13 cellular contexts compared by ENCODE assay signal in the genomic region with DNA sequence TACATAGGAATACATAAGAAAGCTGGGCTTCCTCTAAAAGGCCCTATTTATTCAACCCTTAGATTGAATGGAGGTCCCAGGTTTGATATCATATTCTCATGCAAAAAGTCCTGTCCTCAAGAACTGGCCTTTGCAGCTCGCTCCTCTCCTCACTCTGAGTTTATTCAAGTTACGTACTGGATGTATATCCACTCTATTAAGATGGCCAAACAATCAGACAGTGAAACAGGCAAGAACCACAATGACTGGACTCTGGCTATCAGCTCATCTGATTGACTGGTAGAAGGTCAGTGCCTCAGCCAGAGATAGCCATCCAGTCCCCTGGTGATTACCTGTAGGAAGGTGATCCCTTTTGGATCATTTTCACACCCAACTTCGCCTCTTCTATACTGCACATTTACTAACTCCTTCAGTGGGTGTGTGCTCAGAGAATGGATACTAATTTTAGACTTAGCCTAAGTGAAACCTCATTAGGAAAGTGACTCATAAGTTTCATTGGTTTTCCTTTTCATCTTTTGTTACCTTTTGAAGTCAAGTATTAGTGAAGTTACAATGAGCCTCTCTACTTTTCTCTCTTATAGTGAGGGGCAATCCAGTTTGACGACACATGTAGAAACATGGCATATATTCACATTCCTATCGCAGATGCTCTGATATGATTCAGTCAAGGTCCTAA.
DNase-seq lines count a peak whose midpoint lies in the region; ATAC-seq and TF ChIP-seq lines count a peak whose summit lies in the region.
"Had no signal": no experiment of that assay in that cellular context is flagged by ENCODE, and none has a peak within 500 bp of the region (broad histone marks: within the 10 kb centered on the region; RNA-seq: fewer than 3 reads in every experiment).

No MANE protein-coding gene starts in this region.

- no peak overlapping the region for H3K4me3 Mint-ChIP-seq in activated CD8-positive, alpha-beta T cell treated with anti-CD3 and anti-CD28 coated beads for 36 hours
- no peak overlapping the region for H3K4me3 Mint-ChIP-seq in activated CD8-positive, alpha-beta T cell treated with anti-CD3 and anti-CD28 coated beads, Interleukin-2, amount 10 ng/mL, durations not matched to agents 7 days and 5 days
- H3K4me3 Mint-ChIP-seq: endodermal cell had no signal

- DNase-seq in activated CD8-positive, alpha-beta T cell treated with anti-CD3 and anti-CD28 coated beads for 36 hours, result no peak
- no peak for DNase-seq in activated CD8-positive, alpha-beta T cell treated with anti-CD3 and anti-CD28 coated beads, Interleukin-2, amount 10 ng/mL, durations not matched to agents 7 days and 5 days
- peak; percentile 42 for DNase-seq in renal cortical epithelial cell (ENCODE audit: low read depth)
- DNase-seq in NCI-H187 (lab: John Stamatoyannopoulos, UW), result no peak
- DNase-seq in NCI-H2107 treated with DMSO at 0.1 percent for 48 hours (lab: John Stamatoyannopoulos, UW; ENCODE audit: unreplicated experiment), result no peak
- DNase-seq in NCI-H1092 treated with DMSO at 0.1 percent for 48 hours (lab: John Stamatoyannopoulos, UW), result no peak
- DNase-seq: activated naive CD4-positive, alpha-beta T cell; endodermal cell; NCI-H69; stimulated activated CD4-positive, alpha-beta T cell treated with anti-CD3 and anti-CD28 coated beads, Interleukin-4, amount 100 ng/mL, for 24 hours; T1000 had no signal

- POLR2A ChIA-PET in activated CD8-positive, alpha-beta T cell treated with anti-CD3 and anti-CD28 coated beads for 36 hours (lab: Charles Lee), result no interaction called here
- POLR2A ChIA-PET in activated CD8-positive, alpha-beta T cell treated with anti-CD3 and anti-CD28 coated beads, Interleukin-2, amount 10 ng/mL, durations not matched to agents 7 days and 5 days (lab: Charles Lee), result no interaction called here

- no peak for TF ChIP-seq CTCF in activated CD8-positive, alpha-beta T cell treated with anti-CD3 and anti-CD28 coated beads for 36 hours (IDR thresholded peaks at IDR 0.05)

- no peak overlapping the region for H3K27ac Mint-ChIP-seq in activated CD8-positive, alpha-beta T cell treated with anti-CD3 and anti-CD28 coated beads for 36 hours
- no peak overlapping the region for H3K27ac Mint-ChIP-seq in activated CD8-positive, alpha-beta T cell treated with anti-CD3 and anti-CD28 coated beads, Interleukin-2, amount 10 ng/mL, durations not matched to agents 7 days and 5 days
- H3K27ac Mint-ChIP-seq: endodermal cell had no signal

- intact Hi-C loops in activated CD8-positive, alpha-beta T cell treated with anti-CD3 and anti-CD28 coated beads for 36 hours (cut with micrococcal nuclease), result no loop called here

- H3K9me3 Mint-ChIP-seq in activated CD8-positive, alpha-beta T cell treated with anti-CD3 and anti-CD28 coated beads for 36 hours, result no peaks in the 10 kb centered on the region
- no peaks in the 10 kb centered on the region for H3K9me3 Mint-ChIP-seq in activated CD8-positive, alpha-beta T cell treated with anti-CD3 and anti-CD28 coated beads, Interleukin-2, amount 10 ng/mL, durations not matched to agents 7 days and 5 days (ENCODE audit: insufficient read depth)
- H3K9me3 Mint-ChIP-seq: endodermal cell had no signal

- ATAC-seq in activated CD8-positive, alpha-beta T cell treated with anti-CD3 and anti-CD28 coated beads for 36 hours, result peak; percentile 83
- no peak for ATAC-seq in activated CD8-positive, alpha-beta T cell treated with anti-CD3 and anti-CD28 coated beads, Interleukin-2, amount 10 ng/mL, durations not matched to agents 7 days and 5 days
- peak; percentile 94 for ATAC-seq in GM21717 (IDR thresholded peaks at IDR 0.05; ENCODE audit: unreplicated experiment)
- peak; percentile 86 for ATAC-seq in HG03354 (IDR thresholded peaks at IDR 0.05; ENCODE audit: poor library complexity, severe bottlenecking, unreplicated experiment)

- CTCF ChIA-PET in activated CD8-positive, alpha-beta T cell treated with anti-CD3 and anti-CD28 coated beads for 36 hours (lab: Charles Lee), result no interaction called here
- CTCF ChIA-PET in activated CD8-positive, alpha-beta T cell treated with anti-CD3 and anti-CD28 coated beads, Interleukin-2, amount 10 ng/mL, durations not matched to agents 7 days and 5 days (lab: Charles Lee), result no interaction called here

- no peaks in the 10 kb centered on the region for H3K27me3 Mint-ChIP-seq in activated CD8-positive, alpha-beta T cell treated with anti-CD3 and anti-CD28 coated beads for 36 hours
- H3K27me3 Mint-ChIP-seq in activated CD8-positive, alpha-beta T cell treated with anti-CD3 and anti-CD28 coated beads, Interleukin-2, amount 10 ng/mL, durations not matched to agents 7 days and 5 days (ENCODE audit: low read depth), result no peaks in the 10 kb centered on the region

- peaks cover 6% of the 10 kb centered on the region for H3K4me1 Mint-ChIP-seq in activated CD8-positive, alpha-beta T cell treated with anti-CD3 and anti-CD28 coated beads for 36 hours (ENCODE audit: low read depth)
- H3K4me1 Mint-ChIP-seq in activated CD8-positive, alpha-beta T cell treated with anti-CD3 and anti-CD28 coated beads, Interleukin-2, amount 10 ng/mL, durations not matched to agents 7 days and 5 days (ENCODE audit: low read depth), result peaks cover 9% of the 10 kb centered on the region

- no peaks in the 10 kb centered on the region for H3K36me3 Mint-ChIP-seq in activated CD8-positive, alpha-beta T cell treated with anti-CD3 and anti-CD28 coated beads for 36 hours (ENCODE audit: low read depth)
- H3K36me3 Mint-ChIP-seq in activated CD8-positive, alpha-beta T cell treated with anti-CD3 and anti-CD28 coated beads, Interleukin-2, amount 10 ng/mL, durations not matched to agents 7 days and 5 days (ENCODE audit: low read depth), result no peaks in the 10 kb centered on the region
